Comparison of ENCODE assay signal across 17 cellular contexts in the genomic region with DNA sequence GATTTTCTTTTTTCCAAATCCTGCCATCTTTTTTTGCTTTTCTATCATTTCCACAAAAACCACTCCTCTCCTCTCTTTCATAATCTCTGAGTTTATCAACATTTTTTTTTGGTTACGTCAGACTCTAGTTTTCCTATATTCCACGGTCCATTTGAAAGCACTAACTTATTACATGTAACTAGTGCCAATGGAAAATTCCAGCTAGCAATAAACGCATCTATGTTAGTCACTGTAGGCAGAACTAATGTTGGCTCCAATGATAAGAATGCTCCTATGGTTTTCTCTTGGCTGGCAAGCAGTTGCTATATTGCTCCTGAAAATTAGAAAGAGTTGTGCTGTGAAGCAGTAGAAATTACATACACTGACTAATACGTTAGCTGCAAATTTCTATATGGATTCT.
"Had no signal": no experiment of that assay in that cellular context is flagged by ENCODE, and none has a peak within 500 bp of the region (broad histone marks: within the 10 kb centered on the region; RNA-seq: fewer than 3 reads in every experiment).

No MANE protein-coding gene starts in this region.

- H3K27ac ChIP-seq: coronary artery, gastrocnemius medialis, ovary, testis had no signal

- ATAC-seq: gastrocnemius medialis; heart right ventricle; stimulated activated naive CD8-positive, alpha-beta T cell treated with anti-CD3 and anti-CD28 coated beads, Interleukin-15, amount 100 ng/mL, for 72 hours had no signal

- H3K36me3 Mint-ChIP-seq: activated naive CD4-positive, alpha-beta T cell treated with anti-CD3 and anti-CD28 coated beads, Interleukin-2, amount 50 U/mL, for 24 hours had no signal

- H3K9me3 ChIP-seq: gastrocnemius medialis, heart right ventricle, ovary, testis had no signal

- DNase-seq: activated CD4-positive, CD25-positive, alpha-beta regulatory T cell; activated effector memory CD4-positive, alpha-beta T cell treated with Interleukin-2 at 50 U/mL for 16 hours; activated T-cell treated with anti-CD3 and anti-CD28 coated beads, Interleukin-2, amount 50 U/mL, for 1 hour; amygdala; effector CD4-positive, alpha-beta T cell; gastrocnemius medialis; heart right ventricle; kidney glomerular epithelial cell; ovary; stimulated activated CD4-positive, alpha-beta T cell treated with anti-CD3 and anti-CD28 coated beads, Interleukin-15, amount 100 ng/mL, for 24 hours; stimulated activated CD4-positive, alpha-beta T cell treated with anti-CD3 and anti-CD28 coated beads, Interleukin-4, amount 100 ng/mL, for 24 hours; stimulated activated naive CD8-positive, alpha-beta T cell treated with anti-CD3 and anti-CD28 coated beads, Interleukin-15, amount 100 ng/mL, for 72 hours; T-helper 2 cell; testis had no signal

- H3K27ac Mint-ChIP-seq: activated naive CD4-positive, alpha-beta T cell treated with anti-CD3 and anti-CD28 coated beads, Interleukin-2, amount 50 U/mL, for 24 hours; stimulated activated naive CD8-positive, alpha-beta T cell treated with anti-CD3 and anti-CD28 coated beads, Interleukin-15, amount 100 ng/mL, for 72 hours had no signal

- H3K27me3 ChIP-seq: gastrocnemius medialis, heart right ventricle, ovary, testis had no signal

- H3K9me3 Mint-ChIP-seq: neural crest cell had no signal

- H3K27me3 Mint-ChIP-seq: activated naive CD4-positive, alpha-beta T cell treated with anti-CD3 and anti-CD28 coated beads, Interleukin-2, amount 50 U/mL, for 24 hours; stimulated activated naive CD8-positive, alpha-beta T cell treated with anti-CD3 and anti-CD28 coated beads, Interleukin-15, amount 100 ng/mL, for 72 hours had no signal

- H3K4me1 ChIP-seq: gastrocnemius medialis, testis had no signal

- H3K4me1 Mint-ChIP-seq: activated naive CD4-positive, alpha-beta T cell treated with anti-CD3 and anti-CD28 coated beads, Interleukin-2, amount 50 U/mL, for 24 hours; neural crest cell; stimulated activated naive CD8-positive, alpha-beta T cell treated with anti-CD3 and anti-CD28 coated beads, Interleukin-15, amount 100 ng/mL, for 72 hours had no signal

- H3K36me3 ChIP-seq: gastrocnemius medialis, heart right ventricle, ovary had no signal

- H3K4me3 Mint-ChIP-seq: activated naive CD4-positive, alpha-beta T cell treated with anti-CD3 and anti-CD28 coated beads, Interleukin-2, amount 50 U/mL, for 24 hours; neural crest cell; stimulated activated naive CD8-positive, alpha-beta T cell treated with anti-CD3 and anti-CD28 coated beads, Interleukin-15, amount 100 ng/mL, for 72 hours had no signal

- H3K4me3 ChIP-seq: coronary artery, gastrocnemius medialis, heart right ventricle, ovary, testis had no signal
